22 cellular contexts compared by ENCODE assay signal in genomic region chr12:52499836-52500560, GRCh38. TPM values are rescaled to one million over a fixed set of nuclear protein-coding genes. Genes with fewer than 3 reads are reported as not detected.
"Had no signal": no experiment of that assay in that cellular context is flagged by ENCODE, and none has a peak within 500 bp of the region (broad histone marks: within the 10 kb centered on the region; RNA-seq: fewer than 3 reads in every experiment).

No MANE protein-coding gene starts in this region.

- DNase-seq: activated CD4-positive, alpha-beta T cell treated with anti-CD3 and anti-CD28 coated beads, Interleukin-2, amount 50 U/mL, for 4 hours; activated gamma-delta T cell; activated T-cell treated with anti-CD3 and anti-CD28 coated beads, Interleukin-2, amount 50 U/mL, for 48 hours; central memory CD4-positive, alpha-beta T cell; effector memory CD8-positive, alpha-beta T cell; erythroblast; foreskin melanocyte; heart right ventricle; ovary; stimulated activated CD4-positive, alpha-beta T cell treated with anti-CD3 and anti-CD28 coated beads, Interleukin-4, amount 100 ng/mL, for 4 hours; stimulated activated naive CD8-positive, alpha-beta T cell treated with anti-CD3 and anti-CD28 coated beads, Interleukin-15, amount 100 ng/mL, for 72 hours; T-helper 2 cell had no signal

- H3K4me3 ChIP-seq: ascending aorta, heart right ventricle, ovary, thoracic aorta had no signal

- H3K9me3 ChIP-seq: ascending aorta, ovary, thoracic aorta had no signal

- H3K27ac ChIP-seq: ascending aorta, heart right ventricle, ovary, thoracic aorta had no signal

- H3K27me3 ChIP-seq: ascending aorta, ovary had no signal

- H3K36me3 ChIP-seq: ascending aorta, heart right ventricle, ovary, thoracic aorta had no signal

- FAIRE-seq: TTC549 had no signal

- H3K4me1 ChIP-seq: ascending aorta had no signal

- ATAC-seq: effector memory CD8-positive, alpha-beta T cell; heart right ventricle; stimulated activated naive CD8-positive, alpha-beta T cell treated with anti-CD3 and anti-CD28 coated beads, Interleukin-15, amount 100 ng/mL, for 72 hours had no signal

RNA-seq across cellular contexts. Expression of gene KRT6A, which starts 6.9 kb away (rescaled TPM):
- total RNA-seq: mesenteric fat pad, urinary bladder had no signal
- polyA plus RNA-seq: neural cell had no signal

RNA-seq across cellular contexts. Expression of gene KRT5, which starts 20.2 kb away (rescaled TPM):
- total RNA-seq: kidney epithelial cell, liver had no signal
- polyA plus RNA-seq: neural cell had no signal

RNA-seq across cellular contexts. Expression of gene KRT6C, which starts 26.4 kb away (rescaled TPM):
- total RNA-seq: ascending aorta, heart right ventricle, kidney epithelial cell, mesenteric fat pad, renal cortical epithelial cell, skeletal muscle tissue, thoracic aorta, urinary bladder had no signal
- polyA plus RNA-seq: liver, neural cell, ovary, urinary bladder had no signal

RNA-seq across cellular contexts. Expression of gene KRT6B, which starts 48.1 kb away (rescaled TPM):
- total RNA-seq: heart right ventricle, kidney epithelial cell, mesenteric fat pad, skeletal muscle tissue, urinary bladder had no signal
- polyA plus RNA-seq: liver, neural cell, ovary, urinary bladder had no signal

RNA-seq across cellular contexts. Expression of gene KRT71, which starts 52.9 kb away (rescaled TPM):
- total RNA-seq: ascending aorta, heart right ventricle, kidney epithelial cell, liver, mesenteric fat pad, ovary, renal cortical epithelial cell, skeletal muscle tissue, thoracic aorta, urinary bladder had no signal
- polyA plus RNA-seq: heart right ventricle, liver, neural cell, ovary, urinary bladder had no signal
